In the genomic region with DNA sequence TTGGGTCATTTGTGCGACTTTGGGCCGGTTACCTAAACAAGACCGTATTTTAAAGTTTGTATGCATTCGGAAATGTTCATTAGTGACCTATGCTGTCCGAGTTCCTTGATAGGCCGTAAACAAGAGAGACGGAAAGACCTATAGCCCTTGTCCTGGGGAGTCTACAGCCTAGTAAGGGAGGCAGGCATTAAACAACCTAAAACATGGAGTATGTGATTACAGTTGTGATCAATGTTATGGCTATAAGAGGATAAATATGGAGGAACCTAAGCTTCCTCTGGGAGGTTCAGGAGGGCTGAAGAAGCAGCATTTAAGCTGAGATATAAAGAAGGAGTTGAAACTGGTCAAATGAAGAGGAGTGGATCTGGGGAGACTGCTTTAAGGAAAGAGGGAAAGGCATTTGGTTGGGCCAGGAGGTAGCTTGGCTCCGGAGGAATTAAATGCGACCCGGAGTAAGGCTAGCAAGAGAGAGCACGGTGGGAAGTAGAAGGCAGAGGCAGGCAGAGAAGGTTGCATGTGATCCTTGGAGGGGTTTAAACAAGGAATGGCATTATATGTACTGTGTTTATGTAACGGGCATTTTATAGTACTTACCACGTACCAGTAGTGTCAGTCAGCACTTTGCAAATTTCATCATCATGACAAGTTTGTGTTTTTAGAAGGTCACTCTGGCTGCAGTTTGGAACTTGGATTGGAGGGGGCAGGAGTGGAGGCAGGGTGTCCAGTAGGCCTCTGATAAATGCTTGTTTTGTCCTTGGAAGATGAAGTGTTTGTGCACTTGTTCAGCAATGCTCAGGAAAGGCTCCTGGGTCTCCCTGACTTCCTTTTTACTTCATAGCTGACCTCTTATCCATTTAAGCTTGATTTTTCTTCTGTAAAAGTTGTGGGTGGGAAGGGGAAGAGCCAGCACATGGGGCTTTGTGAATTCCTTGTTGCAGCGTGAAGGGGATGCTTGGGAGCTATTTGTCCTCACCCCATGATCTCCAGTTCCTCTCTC, we compare ENCODE assay signal across 6 cellular contexts. TPM values are rescaled to one million over a fixed set of nuclear protein-coding genes. Genes with fewer than 3 reads are reported as not detected.
DNase-seq lines count a peak whose midpoint lies in the region; TF ChIP-seq lines count a peak whose summit lies in the region.

No MANE protein-coding gene starts in this region.

- no peak for TF ChIP-seq CTCF in fibroblast of pulmonary artery (IDR thresholded peaks at IDR 0.05; ENCODE audit: low read length, missing control alignments)

- H3K4me3 ChIP-seq in fibroblast of pulmonary artery (replicated peaks; ENCODE audit: low read depth, low read length) = peak overlapping the region; percentile 34

- DNase-seq in A172 (ENCODE audit: low spot score) = peak; percentile 59
- peak; percentile 26 for DNase-seq in MV-4-11 (lab: John Stamatoyannopoulos, UW)
- peak; percentile 62 for DNase-seq in fibroblast of pulmonary artery (ENCODE audit: low read depth)
- peak; percentile 56 for DNase-seq in superior temporal gyrus (ENCODE audit: extremely low spot score)
- DNase-seq in mesenteric fat pad (ENCODE audit: low spot score) = no peak
- DNase-seq in RKO (ENCODE audit: low spot score) = no peak

RNA-seq across cellular contexts. Expression of a gene that starts 1.0 kb away (rescaled TPM):
- total RNA-seq in A172 (2014; rRNA removed; shearing (Covaris generic)) = 26.7 and 28.7 TPM in 2 replicates
- 30.5 TPM for total RNA-seq in mesenteric fat pad

RNA-seq across cellular contexts. Expression of a gene that starts 25.4 kb away (rescaled TPM):
- total RNA-seq in A172 (2014; rRNA removed; shearing (Covaris generic)) = 68.2 and 69.7 TPM in 2 replicates
- total RNA-seq in mesenteric fat pad = 28.7 TPM

RNA-seq across cellular contexts. Expression of a gene that starts 47.6 kb away (rescaled TPM):
- total RNA-seq in A172 (2014; rRNA removed; shearing (Covaris generic)) = 31.7 and 32.1 TPM in 2 replicates
- total RNA-seq in mesenteric fat pad = 22.3 TPM

RNA-seq across cellular contexts. Expression of a gene that starts 48.8 kb away (rescaled TPM):
- 22.4 and 25.6 TPM in 2 replicates for total RNA-seq in A172 (2014; rRNA removed; shearing (Covaris generic))
- 19.2 TPM for total RNA-seq in mesenteric fat pad

RNA-seq across cellular contexts. Expression of a gene that starts 54.8 kb away (rescaled TPM):
- total RNA-seq in A172 (2014; rRNA removed; shearing (Covaris generic)) = 6.2 and 10.0 TPM in 2 replicates
- total RNA-seq in mesenteric fat pad = 1.5 TPM

Comparison
In these comparisons a context has a peak if more than half of its experiments do, and no peak if none do; other contexts are left out.
1. DNase-seq: peak in A172 (single experiment), MV-4-11 (single experiment), fibroblast of pulmonary artery (single experiment) and superior temporal gyrus (single experiment); none in mesenteric fat pad (single experiment) and RKO (single experiment).